ENCODE assay signal across 8 cellular contexts in the genomic region with DNA sequence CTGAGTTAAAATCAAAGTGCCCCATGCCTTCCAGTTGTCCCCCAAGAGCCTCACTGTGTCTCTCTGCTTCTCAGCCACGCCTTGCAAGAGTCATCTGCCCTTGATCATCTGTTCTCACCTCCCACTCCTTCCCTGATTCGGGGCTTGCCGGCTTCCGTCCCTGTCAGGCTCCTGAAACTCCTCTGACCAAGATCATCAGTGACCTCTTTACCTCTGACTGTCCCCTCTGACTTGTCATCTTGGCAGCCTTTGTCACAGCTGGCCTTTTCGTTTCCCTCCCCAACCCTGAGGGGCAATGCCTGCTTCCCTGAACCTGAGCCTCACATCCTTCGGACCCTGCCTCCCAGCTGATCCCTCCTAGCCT.
DNase-seq lines count a peak whose midpoint lies in the region; ATAC-seq and TF ChIP-seq lines count a peak whose summit lies in the region.
"Had no signal": no experiment of that assay in that cellular context is flagged by ENCODE, and none has a peak within 500 bp of the region (broad histone marks: within the 10 kb centered on the region; RNA-seq: fewer than 3 reads in every experiment).

No MANE protein-coding gene starts in this region.

- no peak overlapping the region for H3K4me3 Mint-ChIP-seq in HFFc6

- H3K27ac Mint-ChIP-seq in HFFc6 = no peak overlapping the region

- DNase-seq in activated CD8-positive, alpha-beta memory T cell treated with anti-CD3 and anti-CD28 coated beads, Interleukin-2, amount 50 U/mL, for 4 hours = peak; percentile 39
- DNase-seq in stimulated activated CD4-positive, alpha-beta T cell treated with anti-CD3 and anti-CD28 coated beads, TNF-alpha, amount 100 ng/mL, for 48 hours (ENCODE audit: low read depth in 3 of 3) = peak in 2 of 3 donors; percentile 50
- DNase-seq in NCI-H2196 (lab: John Stamatoyannopoulos, UW; ENCODE audit: unreplicated experiment) (no peak), HFFc6 (no peak)
- DNase-seq: NCI-H2081 treated with DMSO at 0.1 percent for 48 hours had no signal

- no peaks in the 10 kb centered on the region for H3K4me1 Mint-ChIP-seq in HFFc6 (ENCODE audit: low read depth)

- no peak for TF ChIP-seq CTCF in HFFc6 (IDR thresholded peaks at IDR 0.05)

- no peaks in the 10 kb centered on the region for H3K36me3 Mint-ChIP-seq in HFFc6 (ENCODE audit: low read depth)

- H3K27me3 Mint-ChIP-seq in HFFc6 (ENCODE audit: insufficient read depth) = peaks cover 10% of the 10 kb centered on the region

- ATAC-seq in GM18907 (IDR thresholded peaks at IDR 0.05; ENCODE audit: unreplicated experiment) (peak; percentile 47), HG02642 (IDR thresholded peaks at IDR 0.05; ENCODE audit: poor library complexity, unreplicated experiment) (peak; percentile 63), HG02981 (IDR thresholded peaks at IDR 0.05; ENCODE audit: unreplicated experiment) (no peak)

- H3K9me3 Mint-ChIP-seq in HFFc6 = no peaks in the 10 kb centered on the region

Comparison
In these comparisons a context has a peak if more than half of its experiments do, and no peak if none do; other contexts are left out.
1. DNase-seq: peak in activated CD8-positive, alpha-beta memory T cell treated with anti-CD3 and anti-CD28 coated beads, Interleukin-2, amount 50 U/mL, for 4 hours (single experiment) and stimulated activated CD4-positive, alpha-beta T cell treated with anti-CD3 and anti-CD28 coated beads, TNF-alpha, amount 100 ng/mL, for 48 hours (2 of 3); none in NCI-H2196 (single experiment) and HFFc6 (single experiment).